In genomic region chr2:11745613-11746375, GRCh38 we compare ENCODE assay signal across 1 cellular context.
TF ChIP-seq lines count a peak whose summit lies in the region.

No MANE protein-coding gene starts in this region.

TF ChIP-seq in HepG2, 621 proteins besides CTCF, POLR2A, EP300 and RAD21 (continued from another document and continues in another):
- TF ChIP-seq HNF4G (IDR thresholded peaks at IDR 0.05; ENCODE audit: borderline replicate concordance, low read depth, low read length) (no peak), HNF4G (CRISPR knock-in tag; IDR thresholded peaks at IDR 0.05; ENCODE audit: borderline replicate concordance, low read depth) (no peak), ZNF343 (CRISPR knock-in tag; IDR thresholded peaks at IDR 0.05) (no peak), ZXDC (CRISPR knock-in tag; IDR thresholded peaks at IDR 0.05) (no peak), IRF2 (CRISPR knock-in tag; IDR thresholded peaks at IDR 0.05) (no peak), HMG20B (CRISPR knock-in tag; conservative IDR thresholded peaks at IDR 0.05) (no peak), RNF219 (CRISPR knock-in tag; IDR thresholded peaks at IDR 0.05) (no peak), ATF4 (CRISPR knock-in tag; IDR thresholded peaks at IDR 0.05) (no peak), ZBTB7A (CRISPR knock-in tag; IDR thresholded peaks at IDR 0.05) (no peak), ZNF784 (CRISPR knock-in tag; IDR thresholded peaks at IDR 0.05; ENCODE audit: borderline replicate concordance) (no peak), RXRA (CRISPR knock-in tag; IDR thresholded peaks at IDR 0.05) (no peak), ZC3H13 (CRISPR knock-in tag; IDR thresholded peaks at IDR 0.05) (0 out of 2 replicates have a peak, but pooled peaks have one; percentile 57), HDAC1 (CRISPR knock-in tag; IDR thresholded peaks at IDR 0.05) (peak; percentile 31; the same call in 1 of the 2 replicates), HNRNPLL (IDR thresholded peaks at IDR 0.05; ENCODE audit: low read depth, low read length, poor library complexity, severe bottlenecking) (no peak), ZNF567 (CRISPR knock-in tag; IDR thresholded peaks at IDR 0.05; ENCODE audit: borderline replicate concordance) (no peak), RBFOX2 (IDR thresholded peaks at IDR 0.05; ENCODE audit: low read depth, low read length) (no peak), U2AF1 (optimal IDR thresholded peaks at IDR 0.05; ENCODE audit: low read depth, low read length) (peak; percentile 41), ZNF512 (CRISPR knock-in tag; IDR thresholded peaks at IDR 0.05) (no peak), KLF16 (CRISPR knock-in tag; IDR thresholded peaks at IDR 0.05) (no peak), NR0B2 (CRISPR knock-in tag; IDR thresholded peaks at IDR 0.05) (no peak), ZNF720 (CRISPR knock-in tag; IDR thresholded peaks at IDR 0.05) (no peak), E2F5 (CRISPR knock-in tag; conservative IDR thresholded peaks at IDR 0.05) (peak; percentile 30; the same call in 1 of the 2 replicates), ZNF772 (CRISPR knock-in tag; IDR thresholded peaks at IDR 0.05) (no peak), BCL3 (CRISPR knock-in tag; IDR thresholded peaks at IDR 0.05) (no peak), SAFB2 (CRISPR knock-in tag; IDR thresholded peaks at IDR 0.05; ENCODE audit: borderline replicate concordance, low read depth) (no peak), CENPBD1 (CRISPR knock-in tag; IDR thresholded peaks at IDR 0.05; ENCODE audit: borderline replicate concordance, low read depth) (0 out of 2 replicates have a peak, but pooled peaks have one; percentile 4), SMARCE1 (IDR thresholded peaks at IDR 0.05; ENCODE audit: borderline replicate concordance) (no peak), ZNF883 (CRISPR knock-in tag; IDR thresholded peaks at IDR 0.05; ENCODE audit: not compliant biosample characterization) (peak; percentile 24), ZNF501 (CRISPR knock-in tag; IDR thresholded peaks at IDR 0.05) (peak; percentile 44; the same call in 1 of the 2 replicates), TGIF2 (CRISPR knock-in tag; IDR thresholded peaks at IDR 0.05) (0 out of 2 replicates have a peak, but pooled peaks have one; percentile 45), IRF1 (CRISPR knock-in tag; IDR thresholded peaks at IDR 0.05; ENCODE audit: low read depth) (no peak), NR3C1 (CRISPR knock-in tag; IDR thresholded peaks at IDR 0.05) (no peak), ZNF282 (IDR thresholded peaks at IDR 0.05; ENCODE audit: partially characterized antibody) (no peak), ZNF609 (CRISPR knock-in tag; IDR thresholded peaks at IDR 0.05; ENCODE audit: borderline replicate concordance) (no peak), NFIB (CRISPR knock-in tag; IDR thresholded peaks at IDR 0.05; ENCODE audit: borderline replicate concordance) (no peak), PLSCR1 (CRISPR knock-in tag; IDR thresholded peaks at IDR 0.05; ENCODE audit: borderline replicate concordance) (0 out of 2 replicates have a peak, but pooled peaks have one; percentile 6), ETS1 (CRISPR knock-in tag; IDR thresholded peaks at IDR 0.05) (no peak)
